In the genomic region with DNA sequence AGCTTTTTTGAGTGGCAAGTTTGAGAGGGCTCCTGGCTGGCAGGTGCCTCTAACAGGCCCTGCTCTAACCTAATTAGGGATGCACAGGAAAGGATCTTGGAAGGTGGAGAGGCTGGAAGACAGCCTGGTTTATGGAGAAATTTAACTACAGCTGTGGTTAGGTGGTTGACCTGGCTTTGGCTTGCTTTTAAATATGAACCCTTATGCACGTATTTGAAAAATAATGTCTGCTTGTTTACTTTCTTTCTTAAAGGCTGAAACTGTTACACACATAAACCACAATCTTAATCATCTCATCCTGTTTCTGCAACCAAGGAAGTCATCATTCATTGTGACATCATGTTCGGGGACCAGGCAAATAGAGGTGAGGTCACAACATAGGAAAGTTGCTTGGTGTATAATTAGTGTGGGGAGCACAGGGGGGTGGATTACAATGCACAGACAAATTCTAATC, we compare ENCODE assay signal across 8 cellular contexts. TPM values are rescaled to one million over a fixed set of nuclear protein-coding genes. Genes with fewer than 3 reads are reported as not detected.
A peak's percentile ranks its signal among the peaks of the same experiment; 100 is the strongest.
DNase-seq lines count a peak whose midpoint lies in the region; ATAC-seq and TF ChIP-seq lines count a peak whose summit lies in the region.

No MANE protein-coding gene starts in this region.

- no peak overlapping the region for H3K4me3 ChIP-seq in GM12865 (ENCODE audit: low read depth, low read length)
- no peak overlapping the region for H3K4me3 ChIP-seq in uterus

- intact Hi-C loops in uterus (cut with DNase I; ENCODE audit: low total_unique reads): no loop called here

- TF ChIP-seq CTCF in GM12865 (IDR thresholded peaks at IDR 0.05; ENCODE audit: insufficient read depth, low read depth, low read length, missing control alignments) (no peak), uterus (IDR thresholded peaks at IDR 0.05) (no peak)

- H3K9me3 ChIP-seq in uterus: no peaks in the 10 kb centered on the region

- H3K27me3 ChIP-seq in uterus: no peaks in the 10 kb centered on the region

- H3K9me3 Mint-ChIP-seq in activated T-cell treated with anti-CD3 and anti-CD28 coated beads, Interleukin-2, amount 50 U/mL, for 72 hours: peaks cover 3 to 13% of the 10 kb centered on the region in 2 donors

- peak overlapping the region; percentile 58 for H3K4me3 Mint-ChIP-seq in activated T-cell treated with anti-CD3 and anti-CD28 coated beads, Interleukin-2, amount 50 U/mL, for 72 hours

- peak overlapping the region; percentile 67 for H3K27ac Mint-ChIP-seq in activated T-cell treated with anti-CD3 and anti-CD28 coated beads, Interleukin-2, amount 50 U/mL, for 72 hours

- ATAC-seq in activated T-cell treated with anti-CD3 and anti-CD28 coated beads, Interleukin-2, amount 50 U/mL, for 72 hours (replicated peaks in 1 of 2): peak; percentile 86 to 92
- ATAC-seq in HG02885 (IDR thresholded peaks at IDR 0.05; ENCODE audit: poor library complexity, unreplicated experiment) (no peak), HG03342 (IDR thresholded peaks at IDR 0.05; ENCODE audit: unreplicated experiment) (no peak)

- peak overlapping the region; percentile 16 to 39 for H3K27ac ChIP-seq in uterus

- H3K36me3 ChIP-seq in uterus: no peaks in the 10 kb centered on the region

- H3K36me3 Mint-ChIP-seq in activated T-cell treated with anti-CD3 and anti-CD28 coated beads, Interleukin-2, amount 50 U/mL, for 72 hours (ENCODE audit: insufficient read depth in 2 of 2): peaks cover 41 to 69% of the 10 kb centered on the region in 2 donors

- TF ChIP-seq POLR2A in uterus (IDR thresholded peaks at IDR 0.05): no peak

- DNase-seq in GM12865 (ENCODE audit: low read depth) (peak; percentile 60), NCI-H774 (lab: John Stamatoyannopoulos, UW) (peak; percentile 40), hepatic stellate cell (ENCODE audit: low spot score) (peak; percentile 52), uterus (no peak), NCI-H146 (lab: John Stamatoyannopoulos, UW) (no peak)
- DNase-seq in activated T-cell treated with anti-CD3 and anti-CD28 coated beads, Interleukin-2, amount 50 U/mL, for 72 hours: peak; percentile 42 to 55

- no peaks in the 10 kb centered on the region for H3K4me1 ChIP-seq in uterus

- H3K27me3 Mint-ChIP-seq in activated T-cell treated with anti-CD3 and anti-CD28 coated beads, Interleukin-2, amount 50 U/mL, for 72 hours (ENCODE audit: low read depth): no peaks in the 10 kb centered on the region

- H3K4me1 Mint-ChIP-seq in activated T-cell treated with anti-CD3 and anti-CD28 coated beads, Interleukin-2, amount 50 U/mL, for 72 hours (ENCODE audit: low read depth): peaks cover 64% of the 10 kb centered on the region

RNA-seq across cellular contexts. Expression of a gene that starts 23.1 kb away (rescaled TPM):
- 10 to 100 TPM; 21.3 to 25.3 TPM for total RNA-seq in activated T-cell treated with anti-CD3 and anti-CD28 coated beads, Interleukin-2, amount 50 U/mL, for 72 hours
- 10 to 100 TPM in 3 of 4 donors, under 1 TPM in 1; 0.26 to 17.4 (median 13.6) TPM for total RNA-seq in uterus

RNA-seq across cellular contexts. Expression of a gene that starts 25.4 kb away (rescaled TPM):
- 10 to 100 TPM; 67.7 to 81.6 TPM for total RNA-seq in activated T-cell treated with anti-CD3 and anti-CD28 coated beads, Interleukin-2, amount 50 U/mL, for 72 hours
- 10 to 100 TPM; 22.1 to 78.4 (median 55.2) TPM for total RNA-seq in uterus

RNA-seq across cellular contexts. Expression of a gene that starts 28.4 kb away (rescaled TPM):
- total RNA-seq in activated T-cell treated with anti-CD3 and anti-CD28 coated beads, Interleukin-2, amount 50 U/mL, for 72 hours: 100 to 1,000 TPM; 138 to 141 TPM
- 100 to 1,000 TPM in 1 of 4 donors, 10 to 100 TPM in 3; 31.3 to 117 (median 37.4) TPM for total RNA-seq in uterus

Comparison
In these comparisons a context has a peak if more than half of its experiments do, and no peak if none do; other contexts are left out.
1. DNase-seq: peak in GM12865 (single experiment), NCI-H774 (single experiment), activated T-cell treated with anti-CD3 and anti-CD28 coated beads, Interleukin-2, amount 50 U/mL, for 72 hours (2 of 2) and hepatic stellate cell (single experiment); none in uterus (0 of 2) and NCI-H146 (single experiment).
2. ATAC-seq: peak in activated T-cell treated with anti-CD3 and anti-CD28 coated beads, Interleukin-2, amount 50 U/mL, for 72 hours (2 of 2); none in HG02885 (single experiment) and HG03342 (single experiment).